ENCODE assay signal across 1 cellular context in the genomic region with DNA sequence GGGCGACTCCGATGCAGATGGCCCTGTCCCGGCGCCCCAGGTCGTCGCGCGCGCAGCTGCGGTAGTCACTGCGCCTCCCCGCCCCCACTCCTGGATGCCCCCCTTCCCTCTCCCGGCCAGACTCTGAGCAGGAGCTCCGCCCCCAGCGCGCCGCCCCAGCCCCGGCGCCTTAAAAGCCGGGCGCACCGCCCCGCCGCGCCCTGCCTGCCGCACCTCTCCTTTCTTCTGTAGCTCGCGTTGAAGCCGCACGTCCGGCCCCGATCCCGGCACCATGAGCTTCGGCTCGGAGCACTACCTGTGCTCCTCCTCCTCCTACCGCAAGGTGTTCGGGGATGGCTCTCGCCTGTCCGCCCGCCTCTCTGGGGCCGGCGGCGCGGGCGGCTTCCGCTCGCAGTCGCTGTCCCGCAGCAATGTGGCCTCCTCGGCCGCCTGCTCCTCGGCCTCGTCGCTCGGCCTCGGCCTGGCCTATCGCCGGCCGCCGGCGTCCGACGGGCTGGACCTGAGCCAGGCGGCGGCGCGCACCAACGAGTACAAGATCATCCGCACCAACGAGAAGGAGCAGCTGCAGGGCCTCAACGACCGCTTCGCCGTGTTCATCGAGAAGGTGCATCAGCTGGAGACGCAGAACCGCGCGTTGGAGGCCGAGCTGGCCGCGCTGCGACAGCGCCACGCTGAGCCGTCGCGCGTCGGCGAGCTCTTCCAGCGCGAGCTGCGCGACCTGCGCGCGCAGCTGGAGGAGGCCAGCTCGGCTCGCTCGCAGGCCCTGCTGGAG.
TF ChIP-seq lines count a peak whose summit lies in the region.

TSS of gene INA (plus strand) at position 198 of the 772 bp plus-strand sequence. CDS start at position 272, 74 bp downstream.

TF ChIP-seq in WTC11, 78 proteins besides CTCF, POLR2A, EP300 and RAD21 (continued from another document):
- TF ChIP-seq ZNF532 (CRISPR knock-in tag; IDR thresholded peaks at IDR 0.05; ENCODE audit: borderline replicate concordance) (no peak), ERG (CRISPR knock-in tag; IDR thresholded peaks at IDR 0.05) (no peak), ZNF317 (CRISPR knock-in tag; IDR thresholded peaks at IDR 0.05; ENCODE audit: borderline replicate concordance, low read depth) (peak; percentile 37; the same call in 1 of the 2 replicates), GABPB1 (CRISPR knock-in tag; IDR thresholded peaks at IDR 0.05) (no peak), TEAD4 (CRISPR knock-in tag; IDR thresholded peaks at IDR 0.05) (no peak), ZNF263 (CRISPR knock-in tag; IDR thresholded peaks at IDR 0.05; ENCODE audit: low read depth) (peak; percentile 76), FOXJ3 (CRISPR knock-in tag; IDR thresholded peaks at IDR 0.05; ENCODE audit: borderline replicate concordance) (no peak)
- TF ChIP-seq, protein P1, sequence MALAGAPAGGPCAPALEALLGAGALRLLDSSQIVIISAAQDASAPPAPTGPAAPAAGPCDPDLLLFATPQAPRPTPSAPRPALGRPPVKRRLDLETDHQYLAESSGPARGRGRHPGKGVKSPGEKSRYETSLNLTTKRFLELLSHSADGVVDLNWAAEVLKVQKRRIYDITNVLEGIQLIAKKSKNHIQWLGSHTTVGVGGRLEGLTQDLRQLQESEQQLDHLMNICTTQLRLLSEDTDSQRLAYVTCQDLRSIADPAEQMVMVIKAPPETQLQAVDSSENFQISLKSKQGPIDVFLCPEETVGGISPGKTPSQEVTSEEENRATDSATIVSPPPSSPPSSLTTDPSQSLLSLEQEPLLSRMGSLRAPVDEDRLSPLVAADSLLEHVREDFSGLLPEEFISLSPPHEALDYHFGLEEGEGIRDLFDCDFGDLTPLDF (CRISPR knock-in tag; IDR thresholded peaks at IDR 0.05): no peak
- TF ChIP-seq, protein P2, sequence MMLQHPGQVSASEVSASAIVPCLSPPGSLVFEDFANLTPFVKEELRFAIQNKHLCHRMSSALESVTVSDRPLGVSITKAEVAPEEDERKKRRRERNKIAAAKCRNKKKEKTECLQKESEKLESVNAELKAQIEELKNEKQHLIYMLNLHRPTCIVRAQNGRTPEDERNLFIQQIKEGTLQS (CRISPR knock-in tag; conservative IDR thresholded peaks at IDR 0.05): no peak
- TF ChIP-seq, protein P3, sequence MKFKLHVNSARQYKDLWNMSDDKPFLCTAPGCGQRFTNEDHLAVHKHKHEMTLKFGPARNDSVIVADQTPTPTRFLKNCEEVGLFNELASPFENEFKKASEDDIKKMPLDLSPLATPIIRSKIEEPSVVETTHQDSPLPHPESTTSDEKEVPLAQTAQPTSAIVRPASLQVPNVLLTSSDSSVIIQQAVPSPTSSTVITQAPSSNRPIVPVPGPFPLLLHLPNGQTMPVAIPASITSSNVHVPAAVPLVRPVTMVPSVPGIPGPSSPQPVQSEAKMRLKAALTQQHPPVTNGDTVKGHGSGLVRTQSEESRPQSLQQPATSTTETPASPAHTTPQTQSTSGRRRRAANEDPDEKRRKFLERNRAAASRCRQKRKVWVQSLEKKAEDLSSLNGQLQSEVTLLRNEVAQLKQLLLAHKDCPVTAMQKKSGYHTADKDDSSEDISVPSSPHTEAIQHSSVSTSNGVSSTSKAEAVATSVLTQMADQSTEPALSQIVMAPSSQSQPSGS (CRISPR knock-in tag; IDR thresholded peaks at IDR 0.05; ENCODE audit: borderline replicate concordance, low read depth): no peak
- TF ChIP-seq, protein P4, sequence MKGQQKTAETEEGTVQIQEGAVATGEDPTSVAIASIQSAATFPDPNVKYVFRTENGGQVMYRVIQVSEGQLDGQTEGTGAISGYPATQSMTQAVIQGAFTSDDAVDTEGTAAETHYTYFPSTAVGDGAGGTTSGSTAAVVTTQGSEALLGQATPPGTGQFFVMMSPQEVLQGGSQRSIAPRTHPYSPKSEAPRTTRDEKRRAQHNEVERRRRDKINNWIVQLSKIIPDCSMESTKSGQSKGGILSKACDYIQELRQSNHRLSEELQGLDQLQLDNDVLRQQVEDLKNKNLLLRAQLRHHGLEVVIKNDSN (CRISPR knock-in tag; IDR thresholded peaks at IDR 0.05): 0 out of 2 replicates have a peak, but pooled peaks have one; percentile 14
